25 cellular contexts compared by ENCODE assay signal in the genomic region with DNA sequence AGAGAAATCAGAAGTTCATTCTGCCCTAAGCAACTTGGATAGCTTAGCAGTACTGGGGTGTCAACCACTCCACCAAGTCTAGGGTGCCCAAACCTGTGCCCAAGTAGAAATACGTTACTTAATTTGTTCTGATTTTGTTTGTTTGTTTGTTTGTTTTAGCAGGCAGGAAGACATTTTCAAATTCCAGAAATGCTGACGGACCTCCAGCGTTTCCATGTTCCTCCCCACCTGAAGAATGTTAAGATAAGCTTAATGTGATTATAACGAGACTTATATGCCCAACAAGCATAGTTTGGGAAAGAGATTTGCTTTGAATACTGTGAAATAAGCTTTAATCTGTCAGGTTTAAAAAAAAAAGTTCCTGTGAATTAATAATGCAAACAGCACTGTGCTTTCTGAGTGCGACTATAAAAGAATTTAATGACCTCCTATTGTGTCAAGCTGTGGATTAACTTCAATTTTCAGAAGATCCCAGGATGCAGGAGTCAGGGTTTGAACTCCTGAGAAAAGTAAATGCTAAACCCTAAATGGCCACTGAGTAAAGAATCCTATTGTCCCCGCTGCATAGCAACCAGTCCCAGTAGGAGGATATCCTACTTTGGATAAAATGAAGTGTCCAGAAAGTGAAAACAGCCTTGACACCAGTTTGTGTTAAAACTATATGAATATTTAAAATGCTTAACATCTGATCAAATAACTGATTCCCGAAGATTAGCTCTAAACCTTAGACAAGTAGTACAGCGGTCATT. TPM values are rescaled to one million over a fixed set of nuclear protein-coding genes. Genes with fewer than 3 reads are reported as not detected.
DNase-seq lines count a peak whose midpoint lies in the region; ATAC-seq and TF ChIP-seq lines count a peak whose summit lies in the region.
"Had no signal": no experiment of that assay in that cellular context is flagged by ENCODE, and none has a peak within 500 bp of the region (broad histone marks: within the 10 kb centered on the region; RNA-seq: fewer than 3 reads in every experiment).

No MANE protein-coding gene starts in this region.

- TF ChIP-seq CTCF in A673 (conservative IDR thresholded peaks at IDR 0.05; ENCODE audit: low read depth, low read length) (no peak), tibial artery (IDR thresholded peaks at IDR 0.05) (no peak)

- no peaks in the 10 kb centered on the region for H3K36me3 ChIP-seq in A673 (ENCODE audit: insufficient read depth, low read length, poor library complexity, severe bottlenecking)
- no peaks in the 10 kb centered on the region for H3K36me3 ChIP-seq in HAP-1 (replicated peaks)
- no peaks in the 10 kb centered on the region for H3K36me3 ChIP-seq in SJSA1
- no peaks in the 10 kb centered on the region for H3K36me3 ChIP-seq in tibial artery
- H3K36me3 ChIP-seq: BLaER1 had no signal

- H3K9me3 ChIP-seq in A673 (ENCODE audit: low read depth, low read length, poor library complexity, severe bottlenecking): no peaks in the 10 kb centered on the region
- H3K9me3 ChIP-seq in HAP-1: peaks cover 5% of the 10 kb centered on the region; the same call in 1 of the 2 replicates
- H3K9me3 ChIP-seq in SJSA1 (replicated peaks): 0 out of 2 replicates have a peak, but pooled peaks cover 5% of the 10 kb centered on the region
- peaks cover 0 to 6% (median 0%) of the 10 kb centered on the region in 3 donors for H3K9me3 ChIP-seq in tibial artery

- no TSS peak for BruUV-seq in A673 (replicated peaks; lab: Mats Ljungman, UMichigan)

- POLR2A ChIA-PET in A673 (lab: Charles Lee; ENCODE audit: low non-redundant PET): interaction anchor here (0.7 kb wide), 1 partner anchor 18 kb away, joined by 5 read pairs; no protein-coding TSS in a partner anchor

- peak; percentile 65 for DNase-seq in A673 (ENCODE audit: low spot score)
- peak; percentile 47 to 90 for DNase-seq in HAP-1 (ENCODE audit: low spot score in 2 of 2)
- DNase-seq in SJSA1 (ENCODE audit: low read depth in 1 of 2, low spot score in 2 of 2): peak; percentile 63 to 91
- DNase-seq in left lobe of liver (ENCODE audit: low spot score): no peak
- DNase-seq in NCI-H2029 treated with DMSO at 0.1 percent for 48 hours (lab: John Stamatoyannopoulos, UW): no peak
- DNase-seq in tibial artery: no peak
- DNase-seq in HK-2 (ENCODE audit: unreplicated experiment): no peak
- DNase-seq: 8988T; CD4-positive, CD25-positive, alpha-beta regulatory T cell; NCI-H1048; NCI-H1417; NCI-H1694; NCI-H2081 treated with DMSO at 0.1 percent for 48 hours; NCI-H2171; NCI-H345; NCI-H524; NCI-H774; PC-9; T-cell had no signal

- H3K4me1 ChIP-seq in A673 (ENCODE audit: insufficient read depth, low read length, poor library complexity, severe bottlenecking): peaks cover 17% of the 10 kb centered on the region
- H3K4me1 ChIP-seq in HAP-1: peaks cover 16% of the 10 kb centered on the region
- H3K4me1 ChIP-seq in SJSA1 (replicated peaks): peaks cover 55% of the 10 kb centered on the region
- H3K4me1 ChIP-seq in tibial artery: no peaks in the 10 kb centered on the region

- peak; percentile 37 for ATAC-seq in left lobe of liver
- no peak for ATAC-seq in GM19452 (IDR thresholded peaks at IDR 0.05; ENCODE audit: unreplicated experiment)
- ATAC-seq: Right ventricle myocardium inferior, T-cell had no signal

- no peak overlapping the region for H3K4me3 ChIP-seq in A673 (ENCODE audit: low read depth, low read length, poor library complexity, severe bottlenecking)
- H3K4me3 ChIP-seq in HAP-1: no peak overlapping the region
- no peak overlapping the region for H3K4me3 ChIP-seq in SJSA1
- H3K4me3 ChIP-seq in tibial artery: no peak overlapping the region
- H3K4me3 ChIP-seq: BLaER1, PC-9 had no signal

- no peaks in the 10 kb centered on the region for H3K27me3 ChIP-seq in A673 (replicated peaks; ENCODE audit: insufficient read depth, low read depth, low read length, poor library complexity)
- no peaks in the 10 kb centered on the region for H3K27me3 ChIP-seq in HAP-1 (ENCODE audit: low read depth)
- no peaks in the 10 kb centered on the region for H3K27me3 ChIP-seq in SJSA1 (replicated peaks)
- H3K27me3 ChIP-seq in tibial artery: peaks cover 0 to 6% of the 10 kb centered on the region in 2 donors
- H3K27me3 ChIP-seq: BLaER1 had no signal

- H3K27ac ChIP-seq in A673 (ENCODE audit: low read depth, low read length, poor library complexity, severe bottlenecking) (no peak overlapping the region), SJSA1 (peak overlapping the region; percentile 100), tibial artery (no peak overlapping the region)
- H3K27ac ChIP-seq: BLaER1, PC-9 had no signal

- CTCF ChIA-PET in A673 (lab: Charles Lee): no interaction called here

- intact Hi-C loops in A673 (cut with micrococcal nuclease; ENCODE audit: unreplicated experiment): no loop called here
- intact Hi-C loops in tibial artery (cut with DNase I; ENCODE audit: low total_unique reads): no loop called here

- in situ Hi-C loops in HAP-1 (cut with MboI; ENCODE audit: low sequenced_read_pairs): no loop called here

RNA-seq across cellular contexts. Expression of gene LYZL1, which starts 56.4 kb away (rescaled TPM):
- total RNA-seq in A673 (2021) (not detected in 2 replicates), left lobe of liver (not detected)
- not detected in 2 replicates for total RNA-seq in SJSA1 (2014; rRNA removed; shearing (Covaris generic))
- total RNA-seq: CD4-positive, CD25-positive, alpha-beta regulatory T cell; H7; PC-9; Right ventricle myocardium inferior; RPMI7951; SK-MEL-5; T-cell had no signal

Comparison
In these comparisons a context has a peak if more than half of its experiments do, and no peak if none do; other contexts are left out.
1. DNase-seq: peak in A673 (single experiment), HAP-1 (2 of 2) and SJSA1 (2 of 2); none in left lobe of liver (single experiment), NCI-H2029 treated with DMSO at 0.1 percent for 48 hours (single experiment), tibial artery (0 of 2) and HK-2 (single experiment).